In the genomic region with DNA sequence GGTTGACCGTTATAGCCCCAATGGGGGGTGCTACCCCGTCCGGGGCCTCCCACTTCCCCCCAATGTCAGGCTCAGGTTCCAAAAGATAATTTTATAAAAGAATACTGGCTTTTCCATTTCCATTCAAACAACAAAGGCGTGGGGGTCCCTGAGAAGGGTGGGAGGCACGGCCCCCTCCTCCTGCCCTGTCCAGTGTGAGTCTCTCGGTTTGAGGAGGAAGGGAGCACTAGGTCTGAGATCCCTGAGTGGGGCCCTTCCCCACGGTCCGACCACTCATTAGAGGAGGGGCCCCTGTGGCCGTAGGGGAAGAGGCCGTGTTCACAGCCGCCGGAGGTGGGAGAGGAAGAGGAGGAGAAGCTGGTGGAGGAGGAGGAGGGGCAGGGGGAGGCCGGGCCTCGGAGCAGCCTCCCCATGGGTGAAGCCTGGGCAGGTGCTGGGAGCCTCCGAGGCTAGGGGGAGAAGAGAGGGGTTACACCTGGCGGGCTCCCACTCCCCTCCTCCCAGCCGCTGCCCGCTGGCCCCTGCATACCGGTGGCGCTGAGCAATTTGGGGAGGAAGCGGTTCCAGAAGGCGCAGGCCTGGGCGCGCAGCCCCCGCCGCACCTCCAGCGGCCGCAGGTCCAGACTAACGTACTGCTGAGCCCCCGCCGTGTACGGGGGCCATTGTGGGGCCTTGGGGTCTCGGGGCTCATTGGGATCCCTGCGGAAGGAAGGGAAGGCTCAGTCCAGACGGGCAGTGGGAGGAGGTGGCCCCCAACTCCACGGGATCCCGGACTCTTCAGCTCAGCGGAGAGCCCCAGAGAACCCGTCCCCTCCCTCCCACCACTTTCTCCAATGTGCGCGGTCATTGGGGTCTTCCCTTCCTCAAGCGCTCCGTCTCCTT, we compare ENCODE assay signal across 8 cellular contexts. TPM values are rescaled to one million over a fixed set of nuclear protein-coding genes. Genes with fewer than 3 reads are reported as not detected.
DNase-seq lines count a peak whose midpoint lies in the region; ATAC-seq and TF ChIP-seq lines count a peak whose summit lies in the region.

No MANE protein-coding gene starts in this region.

- H3K9ac ChIP-seq in HUES48 (ENCODE audit: low read depth, low read length) (peak overlapping the region; percentile 65), mammary epithelial cell (ENCODE audit: insufficient read depth, low read length) (no peak overlapping the region)

- H3K27ac Mint-ChIP-seq in mesothelial cell of epicardium, result peak overlapping the region; percentile 98

- peaks cover 26% of the 10 kb centered on the region for H3K4me1 ChIP-seq in ACC112 (ENCODE audit: control insufficient read depth, insufficient read depth, low read length, unreplicated experiment)
- H3K4me1 ChIP-seq in HUES48 (ENCODE audit: control insufficient read depth, insufficient read depth, low read length), result no peaks in the 10 kb centered on the region; the same call in 1 of the 2 replicates
- peaks cover 41% of the 10 kb centered on the region for H3K4me1 ChIP-seq in mammary epithelial cell (ENCODE audit: insufficient read depth, low read length)

- H3K9me3 ChIP-seq in HUES48 (ENCODE audit: control insufficient read depth, insufficient read depth, low read length) (no peaks in the 10 kb centered on the region), mammary epithelial cell (replicated peaks; ENCODE audit: insufficient read depth, low read length) (no peaks in the 10 kb centered on the region)

- TF ChIP-seq CTCF in mammary epithelial cell (conservative IDR thresholded peaks at IDR 0.05 in 1 of 2, IDR thresholded peaks at IDR 0.05 in 1 of 2; ENCODE audit: extremely low read depth in 1 of 2, insufficient read depth in 1 of 2, low read depth in 1 of 2, low read length in 2 of 2), result no peak
- no peak for TF ChIP-seq CTCF in mesothelial cell of epicardium (IDR thresholded peaks at IDR 0.05; ENCODE audit: unreplicated experiment)

- H3K36me3 Mint-ChIP-seq in mesothelial cell of epicardium, result peaks cover 20% of the 10 kb centered on the region

- peak overlapping the region; percentile 97 for H3K4me2 ChIP-seq in mammary epithelial cell (ENCODE audit: insufficient read depth, low read depth, low read length)

- ATAC-seq in HG02973 (IDR thresholded peaks at IDR 0.05; ENCODE audit: unreplicated experiment) (no peak), HG03439 (IDR thresholded peaks at IDR 0.05; ENCODE audit: unreplicated experiment) (no peak)

- H3K27ac ChIP-seq in ACC112 (ENCODE audit: low read depth, low read length), result peak overlapping the region; percentile 72
- peak overlapping the region; percentile 96 for H3K27ac ChIP-seq in HUES48 (ENCODE audit: low read depth, low read length)
- peak overlapping the region; percentile 29 for H3K27ac ChIP-seq in mammary epithelial cell (ENCODE audit: insufficient read depth, low read depth, low read length)

- H3K9me3 Mint-ChIP-seq in mesothelial cell of epicardium, result no peaks in the 10 kb centered on the region

- H2AFZ ChIP-seq in ACC112 (ENCODE audit: low read length, unreplicated experiment) (peak overlapping the region; percentile 93), mammary epithelial cell (ENCODE audit: low read depth, low read length) (peak overlapping the region; percentile 88)

- DNase-seq in mammary epithelial cell (no peak), mesothelial cell of epicardium (ENCODE audit: low spot score in 2 of 2, unreplicated experiment in 2 of 2) (no peak), NAMALWA (ENCODE audit: low spot score) (no peak), HuH-7 (ENCODE audit: low spot score) (no peak)

- in situ Hi-C loops in mammary epithelial cell (cut with MboI; ENCODE audit: low sequenced_read_pairs in 2 of 2), result loop anchor here (10.0 to 25.0 kb wide), 2 partner anchors 384 to 396 kb away; no protein-coding TSS in a partner anchor

- H3K27me3 ChIP-seq in ACC112 (ENCODE audit: insufficient read depth, low read length) (peaks cover 8% of the 10 kb centered on the region), HUES48 (ENCODE audit: control insufficient read depth, insufficient read depth, low read length) (peaks cover 6% of the 10 kb centered on the region), mammary epithelial cell (ENCODE audit: insufficient read depth, low read length) (peaks cover 5% of the 10 kb centered on the region)

- peak overlapping the region; percentile 84 for H3K4me3 ChIP-seq in ACC112 (ENCODE audit: low read depth, low read length)
- peak overlapping the region; percentile 66 for H3K4me3 ChIP-seq in HUES48 (ENCODE audit: low read depth, low read length)
- peak overlapping the region; percentile 29 to 51 (median 50) for H3K4me3 ChIP-seq in mammary epithelial cell (replicated peaks in 1 of 3; ENCODE audit: insufficient read depth in 1 of 3, low read depth in 2 of 3, low read length in 3 of 3)

- peak overlapping the region; percentile 77 for H3K4me3 Mint-ChIP-seq in mesothelial cell of epicardium

- peaks cover 42% of the 10 kb centered on the region for H3K4me1 Mint-ChIP-seq in mesothelial cell of epicardium

- no peaks in the 10 kb centered on the region for H4K20me1 ChIP-seq in mammary epithelial cell (ENCODE audit: insufficient read depth, low read length)

- peaks cover under 1% of the 10 kb centered on the region for H3K27me3 Mint-ChIP-seq in mesothelial cell of epicardium (ENCODE audit: low read depth)

- 35% methylated on average over 26 of the region's 43 CpGs for WGBS in mammary epithelial cell (ENCODE audit: low coverage, missing lambda C conversion rate)

- dilution Hi-C loops in mammary epithelial cell (cut with HindIII; ENCODE audit: low sequenced_read_pairs), result no loop called here

- CTCF ChIA-PET in mammary epithelial cell (lab: Charles Lee; ENCODE audit: low non-redundant PET), result interaction anchor here (0.6 kb wide), 2 partner anchors 169 to 185 kb away, joined by 8 to 9 read pairs; partner anchors contain the start of gene POP7

- H3K79me2 ChIP-seq in ACC112 (ENCODE audit: control insufficient read depth, insufficient read depth, low read length, unreplicated experiment), result peaks cover 18% of the 10 kb centered on the region
- H3K79me2 ChIP-seq in mammary epithelial cell (ENCODE audit: insufficient read depth, low read length), result peaks cover 36% of the 10 kb centered on the region

- H3K36me3 ChIP-seq in ACC112 (ENCODE audit: insufficient read depth, low read length) (peaks cover 15% of the 10 kb centered on the region; the same call in 1 of the 2 replicates), HUES48 (ENCODE audit: control insufficient read depth, insufficient read depth, low read length) (peaks cover 29% of the 10 kb centered on the region), mammary epithelial cell (ENCODE audit: insufficient read depth, low read length) (peaks cover 19% of the 10 kb centered on the region)

- no TSS peak for BruUV-seq in mammary epithelial cell (replicated peaks; lab: Mats Ljungman, UMichigan)

- intact Hi-C loops in mammary epithelial cell (cut with micrococcal nuclease), result no loop called here

RNA-seq across cellular contexts. Expression of gene UFSP1, which starts 1.4 kb away (rescaled TPM):
- 1 to 10 TPM; 2.0 to 3.7 TPM for total RNA-seq in mammary epithelial cell
- polyA plus RNA-seq in mammary epithelial cell, result 1.1 TPM
- 4.2 TPM for polyA minus RNA-seq in mammary epithelial cell
- 6.0 to 8.0 TPM (median 6.4 TPM) in 3 replicates for total RNA-seq in mesothelial cell of epicardium

RNA-seq across cellular contexts. Expression of gene ACHE, which starts 4.8 kb away (rescaled TPM):
- under 1 TPM; 0.14 to 0.17 TPM for total RNA-seq in mammary epithelial cell
- polyA plus RNA-seq in mammary epithelial cell, result 0.07 TPM
- polyA minus RNA-seq in mammary epithelial cell, result not detected
- total RNA-seq in mesothelial cell of epicardium, result 9.2 to 10.4 TPM (median 9.6 TPM) in 3 replicates

RNA-seq across cellular contexts. Expression of gene SRRT, which starts 16.0 kb away (rescaled TPM):
- total RNA-seq in mammary epithelial cell (100 to 1,000 TPM in 1 of 2 donors, 10 to 100 TPM in 1; 29.5 to 127 TPM), mesothelial cell of epicardium (229 to 245 TPM (median 240 TPM) in 3 replicates)
- 57.6 TPM for polyA plus RNA-seq in mammary epithelial cell
- 127 TPM for polyA minus RNA-seq in mammary epithelial cell

RNA-seq across cellular contexts. Expression of gene TRIP6, which starts 23.7 kb away (rescaled TPM):
- 100 to 1,000 TPM in 1 of 2 donors, 10 to 100 TPM in 1; 56.3 to 129 TPM for total RNA-seq in mammary epithelial cell
- 125 TPM for polyA plus RNA-seq in mammary epithelial cell
- 66.4 TPM for polyA minus RNA-seq in mammary epithelial cell
- total RNA-seq in mesothelial cell of epicardium, result 101 to 109 TPM (median 107 TPM) in 3 replicates

RNA-seq across cellular contexts. Expression of gene SLC12A9, which starts 38.4 kb away (rescaled TPM):
- total RNA-seq in mammary epithelial cell, result 10 to 100 TPM; 11.7 to 31.0 TPM
- 11.5 TPM for polyA plus RNA-seq in mammary epithelial cell
- 18.6 TPM for polyA minus RNA-seq in mammary epithelial cell
- 30.9 to 39.1 TPM (median 37.5 TPM) in 3 replicates for total RNA-seq in mesothelial cell of epicardium

Comparison
In these comparisons a context has a peak if more than half of its experiments do, and no peak if none do; other contexts are left out.
1. H3K27ac ChIP-seq: peak in every context shown above with its lines; median percentile 96 in HUES48; 72 in ACC112; 29 in mammary epithelial cell.